ENCODE assay signal across 13 cellular contexts in the genomic region with DNA sequence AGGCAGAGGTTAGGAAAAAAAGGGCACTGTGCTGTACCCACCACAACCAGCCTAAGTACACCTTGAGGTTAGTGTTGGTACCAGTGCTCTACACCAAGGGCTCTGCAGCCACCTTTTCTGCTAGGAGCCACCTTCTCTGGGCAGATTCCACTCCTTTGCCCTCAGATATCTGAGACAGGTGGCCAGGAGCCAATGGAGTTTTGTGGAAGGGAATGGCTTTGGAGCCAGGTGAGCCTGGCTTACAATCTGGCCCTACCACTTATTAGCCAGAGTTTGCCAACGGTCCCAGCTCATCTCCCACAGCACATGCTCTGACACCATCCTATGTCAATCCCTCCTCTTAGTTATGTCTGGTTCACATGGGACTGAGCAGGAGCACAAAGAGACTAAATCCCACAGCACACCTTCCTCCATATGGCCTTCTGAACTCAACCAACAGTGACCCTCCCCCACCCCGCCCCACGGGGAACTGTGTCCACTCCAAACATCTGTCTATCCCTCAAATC.
DNase-seq lines count a peak whose midpoint lies in the region; ATAC-seq and TF ChIP-seq lines count a peak whose summit lies in the region.
"Had no signal": no experiment of that assay in that cellular context is flagged by ENCODE, and none has a peak within 500 bp of the region (broad histone marks: within the 10 kb centered on the region; RNA-seq: fewer than 3 reads in every experiment).

No MANE protein-coding gene starts in this region.

- H3K4me1 ChIP-seq in CD8-positive, alpha-beta T cell (ENCODE audit: insufficient read depth, low read length): no peaks in the 10 kb centered on the region
- H3K4me1 ChIP-seq in smooth muscle cell (ENCODE audit: low read depth): peaks cover 40% of the 10 kb centered on the region

- H3K79me2 ChIP-seq in smooth muscle cell (ENCODE audit: low read depth): no peaks in the 10 kb centered on the region

- peak overlapping the region; percentile 69 for H3K4me2 ChIP-seq in smooth muscle cell

- H3K9me3 ChIP-seq in CD8-positive, alpha-beta T cell (ENCODE audit: low read length): no peaks in the 10 kb centered on the region
- H3K9me3 ChIP-seq in SK-N-MC (ENCODE audit: low read depth, low read length): no peaks in the 10 kb centered on the region
- no peaks in the 10 kb centered on the region for H3K9me3 ChIP-seq in smooth muscle cell (replicated peaks; ENCODE audit: low read depth)
- H3K9me3 ChIP-seq: heart right ventricle had no signal

- H3K27me3 ChIP-seq in CD8-positive, alpha-beta T cell (ENCODE audit: insufficient read depth, low read length): no peaks in the 10 kb centered on the region
- no peaks in the 10 kb centered on the region for H3K27me3 ChIP-seq in smooth muscle cell (ENCODE audit: low read depth)
- H3K27me3 ChIP-seq: heart right ventricle had no signal

- no peaks in the 10 kb centered on the region for H3K36me3 Mint-ChIP-seq in CD8-positive, alpha-beta T cell
- H3K36me3 Mint-ChIP-seq in glutamatergic neuron (ENCODE audit: unreplicated experiment): no peaks in the 10 kb centered on the region

- no peaks in the 10 kb centered on the region for H3K27me3 Mint-ChIP-seq in CD8-positive, alpha-beta T cell (ENCODE audit: low read depth)
- peaks cover 2% of the 10 kb centered on the region for H3K27me3 Mint-ChIP-seq in glutamatergic neuron (ENCODE audit: unreplicated experiment)

- intact Hi-C loops in CD8-positive, alpha-beta T cell (cut with DNase I, micrococcal nuclease): no loop called here

- TF ChIP-seq CTCF in CD8-positive, alpha-beta T cell (IDR thresholded peaks at IDR 0.05): no peak
- no peak for TF ChIP-seq CTCF in glutamatergic neuron (IDR thresholded peaks at IDR 0.05; ENCODE audit: partially characterized antibody, unreplicated experiment)
- TF ChIP-seq CTCF in smooth muscle cell (IDR thresholded peaks at IDR 0.05; ENCODE audit: borderline replicate concordance, insufficient read depth, poor library complexity, severe bottlenecking): no peak

- H3K27ac ChIP-seq in CD8-positive, alpha-beta T cell (ENCODE audit: low read depth, low read length): no peak overlapping the region
- H3K27ac ChIP-seq in SK-N-MC (peak overlapping the region; percentile 14; the same call in 1 of the 2 replicates), smooth muscle cell (ENCODE audit: low read depth) (no peak overlapping the region)

- peaks cover 38% of the 10 kb centered on the region for H3F3A ChIP-seq in smooth muscle cell (ENCODE audit: low read depth)

- no peaks in the 10 kb centered on the region for H3K36me3 ChIP-seq in CD8-positive, alpha-beta T cell (ENCODE audit: insufficient read depth, low read length)
- H3K36me3 ChIP-seq in SK-N-MC (ENCODE audit: insufficient read depth, low read length) (no peaks in the 10 kb centered on the region), smooth muscle cell (ENCODE audit: low read depth) (no peaks in the 10 kb centered on the region)
- H3K36me3 ChIP-seq: heart right ventricle had no signal

- H3K9ac ChIP-seq in SK-N-MC (ENCODE audit: insufficient read length) (no peak overlapping the region), smooth muscle cell (ENCODE audit: low read depth) (no peak overlapping the region)

- CTCF ChIA-PET in CD8-positive, alpha-beta T cell (lab: Charles Lee): no interaction called here

- H2AFZ ChIP-seq in smooth muscle cell (ENCODE audit: low read depth): no peak overlapping the region

- no peak for ATAC-seq in CD8-positive, alpha-beta T cell
- ATAC-seq: HCT116, heart right ventricle, left cardiac atrium had no signal

- no peak for DNase-seq in CD8-positive, alpha-beta T cell
- DNase-seq in SK-N-MC (ENCODE audit: low read depth, low spot score) (no peak), glutamatergic neuron (no peak), smooth muscle cell (lab: John Stamatoyannopoulos, UW; ENCODE audit: unreplicated experiment) (no peak), hypothalamus (lab: John Stamatoyannopoulos, UW) (no peak), HuH-7.5 (ENCODE audit: low spot score) (no peak), NCI-H526 treated with DMSO at 0.1 percent for 48 hours (lab: John Stamatoyannopoulos, UW) (no peak)
- DNase-seq in activated CD4-positive, alpha-beta T cell treated with anti-CD3 and anti-CD28 coated beads, Interleukin-2, amount 50 U/mL, for 48 hours: no peak
- DNase-seq: activated CD4-positive, alpha-beta T cell treated with anti-CD3 and anti-CD28 coated beads, Interleukin-2, amount 50 U/mL, for 1 hour; heart right ventricle; left cardiac atrium had no signal

- POLR2A ChIA-PET in CD8-positive, alpha-beta T cell (lab: Charles Lee): no interaction called here

- H4K20me1 ChIP-seq in smooth muscle cell (ENCODE audit: low read depth): peaks cover 18% of the 10 kb centered on the region

- H3K4me3 Mint-ChIP-seq in CD8-positive, alpha-beta T cell: no peak overlapping the region
- H3K4me3 Mint-ChIP-seq in glutamatergic neuron (ENCODE audit: unreplicated experiment): peak overlapping the region; percentile 46

- peaks cover 5% of the 10 kb centered on the region for H3K4me1 Mint-ChIP-seq in CD8-positive, alpha-beta T cell (ENCODE audit: low read depth)
- H3K4me1 Mint-ChIP-seq in glutamatergic neuron (ENCODE audit: low read depth, unreplicated experiment): peaks cover 53% of the 10 kb centered on the region

- peak overlapping the region; percentile 55 for H3K27ac Mint-ChIP-seq in CD8-positive, alpha-beta T cell
- H3K27ac Mint-ChIP-seq in glutamatergic neuron (ENCODE audit: unreplicated experiment): peak overlapping the region; percentile 53
- H3K27ac Mint-ChIP-seq: activated T-helper 2 cell treated with anti-CD3 and anti-CD28 coated beads, Interferon-gamma antibody, Interleukin-2, Interleukin-4, amounts not matched to agents 10 μg/mL and 5 μg/mL and 100 μg/mL, durations not matched to agents 14 hours and 24 hours and 36 hours had no signal

- no peak overlapping the region for H3K4me3 ChIP-seq in CD8-positive, alpha-beta T cell (ENCODE audit: low read depth, low read length)
- no peak overlapping the region for H3K4me3 ChIP-seq in SK-N-MC
- no peak overlapping the region for H3K4me3 ChIP-seq in smooth muscle cell
- H3K4me3 ChIP-seq: heart right ventricle had no signal

- WGBS in smooth muscle cell (ENCODE audit: low lambda C conversion rate): 89% methylated on average over 3 of the region's 3 CpGs

- H3K9me3 Mint-ChIP-seq in CD8-positive, alpha-beta T cell: no peaks in the 10 kb centered on the region
- peaks cover 6% of the 10 kb centered on the region for H3K9me3 Mint-ChIP-seq in glutamatergic neuron (ENCODE audit: unreplicated experiment)
- H3K9me3 Mint-ChIP-seq: activated T-helper 2 cell treated with anti-CD3 and anti-CD28 coated beads, Interferon-gamma antibody, Interleukin-2, Interleukin-4, amounts not matched to agents 10 μg/mL and 5 μg/mL and 100 μg/mL, durations not matched to agents 14 hours and 24 hours and 36 hours had no signal
